19 cellular contexts compared by ENCODE assay signal in genomic region chr5:179834120-179834519, GRCh38.
"Had no signal": no experiment of that assay in that cellular context is flagged by ENCODE, and none has a peak within 500 bp of the region (broad histone marks: within the 10 kb centered on the region; RNA-seq: fewer than 3 reads in every experiment).

No MANE protein-coding gene starts in this region.

- H3K4me3 Mint-ChIP-seq: activated naive CD8-positive, alpha-beta T cell treated with anti-CD3 and anti-CD28 coated beads for 36 hours; activated T-cell treated with anti-CD3 and anti-CD28 coated beads, Interleukin-2, amount 50 U/mL, for 24 hours; naive thymus-derived CD4-positive, alpha-beta T cell; stimulated activated memory B cell treated with anti-CD40 and anti-IgM and Interleukin-4, amounts not matched to agents 10 μg/mL and 1 μg/mL and 100 μg/mL, for 72 hours; WTC11 had no signal

- H3K9me3 Mint-ChIP-seq: activated naive CD8-positive, alpha-beta T cell treated with anti-CD3 and anti-CD28 coated beads for 36 hours; activated T-cell treated with anti-CD3 and anti-CD28 coated beads, Interleukin-2, amount 50 U/mL, for 24 hours; activated T-helper 2 cell treated with anti-CD3 and anti-CD28 coated beads, Interferon-gamma antibody, Interleukin-2, Interleukin-4, amounts not matched to agents 10 μg/mL and 5 μg/mL and 100 μg/mL, durations not matched to agents 14 hours and 24 hours and 36 hours; stimulated activated memory B cell treated with anti-CD40 and anti-IgM and Interleukin-4, amounts not matched to agents 10 μg/mL and 1 μg/mL and 100 μg/mL, for 72 hours had no signal

- H3K27me3 Mint-ChIP-seq: activated naive CD8-positive, alpha-beta T cell treated with anti-CD3 and anti-CD28 coated beads for 36 hours; activated T-cell treated with anti-CD3 and anti-CD28 coated beads, Interleukin-2, amount 50 U/mL, for 24 hours; naive thymus-derived CD4-positive, alpha-beta T cell; stimulated activated memory B cell treated with anti-CD40 and anti-IgM and Interleukin-4, amounts not matched to agents 10 μg/mL and 1 μg/mL and 100 μg/mL, for 72 hours had no signal

- ATAC-seq: heart right ventricle; naive thymus-derived CD4-positive, alpha-beta T cell; pancreas; sciatic nerve; stimulated activated memory B cell treated with anti-CD40 and anti-IgM and Interleukin-4, amounts not matched to agents 10 μg/mL and 1 μg/mL and 100 μg/mL, for 72 hours; WTC11 had no signal

- H3K27ac Mint-ChIP-seq: activated T-helper 2 cell treated with anti-CD3 and anti-CD28 coated beads, Interferon-gamma antibody, Interleukin-2, Interleukin-4, amounts not matched to agents 10 μg/mL and 5 μg/mL and 100 μg/mL, durations not matched to agents 14 hours and 24 hours and 36 hours; stimulated activated memory B cell treated with anti-CD40 and anti-IgM and Interleukin-4, amounts not matched to agents 10 μg/mL and 1 μg/mL and 100 μg/mL, for 72 hours; WTC11 had no signal

- DNase-seq: activated CD4-positive, alpha-beta T cell treated with anti-CD3 and anti-CD28 coated beads, Interleukin-2, amount 50 U/mL, for 4 hours; activated CD8-positive, alpha-beta memory T cell treated with anti-CD3 and anti-CD28 coated beads for 24 hours; activated CD8-positive, alpha-beta memory T cell treated with anti-CD3 and anti-CD28 coated beads, Interleukin-2, amount 50 U/mL, for 4 hours; activated naive CD4-positive, alpha-beta T cell; activated naive CD8-positive, alpha-beta T cell treated with anti-CD3 and anti-CD28 coated beads for 36 hours; activated T-cell treated with anti-CD3 and anti-CD28 coated beads, Interleukin-2, amount 50 U/mL, for 24 hours; heart right ventricle; naive thymus-derived CD4-positive, alpha-beta T cell; small intestine; stimulated activated CD4-positive, alpha-beta T cell treated with anti-CD3 and anti-CD28 coated beads, Interleukin-2, amount 100 ng/mL, for 24 hours; stomach; T-helper 1 cell; T-helper 9 cell; uterus had no signal
